31 cellular contexts compared by ENCODE assay signal in the genomic region with DNA sequence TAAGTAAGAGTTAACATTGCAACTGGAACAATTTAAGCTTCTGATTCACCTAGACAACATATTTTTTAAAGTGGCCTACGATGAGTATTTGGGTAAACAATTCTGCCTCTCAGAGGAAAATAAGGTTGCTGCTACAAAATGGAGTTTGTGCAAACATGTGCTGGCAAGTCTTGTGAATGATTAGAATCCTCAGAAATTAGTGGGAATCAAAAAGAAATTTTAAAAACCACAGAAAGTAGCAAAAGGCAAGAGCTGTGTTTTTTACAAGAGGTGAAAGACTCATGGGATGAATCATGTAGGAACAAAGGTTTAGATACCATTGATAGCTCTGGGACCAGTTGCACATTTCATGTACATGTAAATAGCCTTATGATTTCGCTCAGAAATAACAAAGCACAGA.
"Had no signal": no experiment of that assay in that cellular context is flagged by ENCODE, and none has a peak within 500 bp of the region (broad histone marks: within the 10 kb centered on the region; RNA-seq: fewer than 3 reads in every experiment).

No MANE protein-coding gene starts in this region.

- H3K79me2 ChIP-seq: hepatocyte, parathyroid adenoma had no signal

- H3K36me3 ChIP-seq: gastroesophageal sphincter, heart left ventricle, left ventricle myocardium inferior, right atrium auricular region, suprapubic skin, transverse colon, upper lobe of right lung, uterus had no signal

- H3K4me1 Mint-ChIP-seq: mesothelial cell of epicardium; naive B cell; neural crest cell; stimulated activated naive CD8-positive, alpha-beta T cell treated with anti-CD3 and anti-CD28 coated beads, Interleukin-15, amount 100 ng/mL, for 72 hours had no signal

- H3K4me3 Mint-ChIP-seq: effector memory CD8-positive, alpha-beta T cell; mesothelial cell of epicardium; naive B cell; natural killer cell treated with Interleukin-12 subunit alpha and Interleukin-12 subunit beta and Interleukin-15 and Interleukin-18, amount 100 ng/mL, for 72 hours; neural crest cell; stimulated activated naive CD8-positive, alpha-beta T cell treated with anti-CD3 and anti-CD28 coated beads, Interleukin-15, amount 100 ng/mL, for 72 hours had no signal

- H3K4me3 ChIP-seq: gastroesophageal sphincter, heart left ventricle, hepatocyte, left ventricle myocardium inferior, lung, mucosa of descending colon, right atrium auricular region, smooth muscle cell, suprapubic skin, transverse colon, upper lobe of right lung, uterus had no signal

- H3K27me3 Mint-ChIP-seq: effector memory CD8-positive, alpha-beta T cell; naive B cell; natural killer cell treated with Interleukin-12 subunit alpha and Interleukin-12 subunit beta and Interleukin-15 and Interleukin-18, amount 100 ng/mL, for 72 hours; progenitor cell of endocrine pancreas; stimulated activated naive CD8-positive, alpha-beta T cell treated with anti-CD3 and anti-CD28 coated beads, Interleukin-15, amount 100 ng/mL, for 72 hours had no signal

- H3K36me3 Mint-ChIP-seq: mesothelial cell of epicardium had no signal

- H3K4me2 ChIP-seq: hepatocyte, smooth muscle cell had no signal

- H3K27me3 ChIP-seq: gastroesophageal sphincter, heart left ventricle, hepatocyte, right atrium auricular region, suprapubic skin, transverse colon, upper lobe of right lung, uterus had no signal

- H3K27ac ChIP-seq: gastroesophageal sphincter, heart left ventricle, hepatocyte, left ventricle myocardium inferior, parathyroid adenoma, right atrium auricular region, suprapubic skin, transverse colon, upper lobe of right lung, uterus had no signal

- ATAC-seq: effector memory CD8-positive, alpha-beta T cell; esophagus mucosa; gastroesophageal sphincter; heart left ventricle; left cardiac atrium; mucosa of descending colon; natural killer cell treated with Interleukin-12 subunit alpha and Interleukin-12 subunit beta and Interleukin-15 and Interleukin-18, amount 100 ng/mL, for 72 hours; sciatic nerve; stimulated activated naive CD8-positive, alpha-beta T cell treated with anti-CD3 and anti-CD28 coated beads, Interleukin-15, amount 100 ng/mL, for 72 hours; upper lobe of right lung had no signal

- DNase-seq: cortex of kidney; effector memory CD8-positive, alpha-beta T cell; foreskin fibroblast; heart left ventricle; left cardiac atrium; left ventricle myocardium inferior; mesenchymal stem cell; mucosa of descending colon; naive B cell; stimulated activated CD4-positive, alpha-beta T cell treated with anti-CD3 and anti-CD28 coated beads, Interleukin-12 subunit alpha, Interleukin-12 subunit beta, amount 100 ng/mL, for 4 hours; stimulated activated CD4-positive, alpha-beta T cell treated with anti-CD3 and anti-CD28 coated beads, Interleukin-1b, Interleukin-23, amount 100 ng/mL, for 48 hours; stimulated activated CD4-positive, alpha-beta T cell treated with anti-CD3 and anti-CD28 coated beads, Interleukin-4, amount 100 ng/mL, for 1 hour; stimulated activated CD8-positive, alpha-beta memory T cell treated with anti-CD3 and anti-CD28 coated beads, Interleukin-4, amount 100 ng/mL, for 48 hours; stimulated activated naive CD4-positive, alpha-beta T cell; stimulated activated naive CD8-positive, alpha-beta T cell treated with anti-CD3 and anti-CD28 coated beads, Interleukin-15, amount 100 ng/mL, for 72 hours; transverse colon; upper lobe of right lung; uterus had no signal

- H3K9ac ChIP-seq: parathyroid adenoma had no signal

- H3K4me1 ChIP-seq: gastroesophageal sphincter, heart left ventricle, left ventricle myocardium inferior, parathyroid adenoma, right atrium auricular region, suprapubic skin, transverse colon, upper lobe of right lung, uterus had no signal

- H2AFZ ChIP-seq: hepatocyte, parathyroid adenoma had no signal

- H3K9me3 ChIP-seq: right atrium auricular region, upper lobe of right lung, uterus had no signal

- H3K27ac Mint-ChIP-seq: effector memory CD8-positive, alpha-beta T cell; mesothelial cell of epicardium; naive B cell; natural killer cell treated with Interleukin-12 subunit alpha and Interleukin-12 subunit beta and Interleukin-15 and Interleukin-18, amount 100 ng/mL, for 72 hours; progenitor cell of endocrine pancreas; stimulated activated naive CD8-positive, alpha-beta T cell treated with anti-CD3 and anti-CD28 coated beads, Interleukin-15, amount 100 ng/mL, for 72 hours had no signal
